In genomic region chr5:172674155-172674554, GRCh38 we compare ENCODE assay signal across 26 cellular contexts.
"Had no signal": no experiment of that assay in that cellular context is flagged by ENCODE, and none has a peak within 500 bp of the region (broad histone marks: within the 10 kb centered on the region; RNA-seq: fewer than 3 reads in every experiment).

No MANE protein-coding gene starts in this region.

- H3K27me3 ChIP-seq: neural progenitor cell, ovary, stomach, testis, thyroid gland, transverse colon, uterus had no signal

- H3K4me2 ChIP-seq: neural progenitor cell had no signal

- FAIRE-seq: islet of Langerhans, kidney had no signal

- H3K9me3 ChIP-seq: lower lobe of right lung, neutrophil, ovary, stomach, testis, thyroid gland, transverse colon, uterus had no signal

- DNase-seq: hypothalamus; immature natural killer cell; kidney; lower lobe of right lung; mammary epithelial cell; mesenchymal stem cell; naive B cell; natural killer cell; nephron progenitor cell; occipital lobe; stimulated activated CD4-positive, alpha-beta T cell treated with anti-CD3 and anti-CD28 coated beads, Interleukin-12 subunit alpha, Interleukin-12 subunit beta, amount 100 ng/mL, for 4 hours; stimulated activated CD4-positive, alpha-beta T cell treated with anti-CD3 and anti-CD28 coated beads, Interleukin-15, amount 100 ng/mL, for 24 hours; stimulated activated CD4-positive, alpha-beta T cell treated with anti-CD3 and anti-CD28 coated beads, Interleukin-2, amount 100 ng/mL, for 24 hours; stimulated activated CD4-positive, alpha-beta T cell treated with anti-CD3 and anti-CD28 coated beads, Interleukin-4, amount 100 ng/mL, for 1 hour; stimulated activated naive B cell treated with anti-CD40 and anti-IgM and Interleukin-4, amounts not matched to agents 10 μg/mL and 1 μg/mL and 100 μg/mL, for 72 hours; stimulated activated naive CD8-positive, alpha-beta T cell treated with anti-CD3 and anti-CD28 coated beads, Interleukin-15, Interleukin-2, amounts not matched to agents 100 U/mL and 50 U/mL, for 24 hours; stomach; testis; thyroid gland; transverse colon; uterus had no signal

- ATAC-seq: lower lobe of right lung; natural killer cell; right cardiac atrium; stimulated activated naive B cell treated with anti-CD40 and anti-IgM and Interleukin-4, amounts not matched to agents 10 μg/mL and 1 μg/mL and 100 μg/mL, for 72 hours; stimulated activated naive CD8-positive, alpha-beta T cell treated with anti-CD3 and anti-CD28 coated beads, Interleukin-15, Interleukin-2, amounts not matched to agents 100 U/mL and 50 U/mL, for 24 hours had no signal

- H3K4me3 ChIP-seq: lower lobe of right lung, neural progenitor cell, ovary, stomach, testis, thyroid gland, transverse colon, uterus had no signal

- H3K27ac ChIP-seq: lower lobe of right lung, neural progenitor cell, neutrophil, ovary, stomach, testis, thyroid gland had no signal

- H3K4me1 ChIP-seq: neural progenitor cell, uterus had no signal

- H3K9ac ChIP-seq: neural progenitor cell had no signal

- H2AFZ ChIP-seq: neural progenitor cell had no signal

- H3K36me3 ChIP-seq: neural progenitor cell, neutrophil, ovary, thyroid gland, uterus had no signal
